8 cellular contexts compared by ENCODE assay signal in genomic region chr6:32129297-32130088, GRCh38. TPM values are rescaled to one million over a fixed set of nuclear protein-coding genes. Genes with fewer than 3 reads are reported as not detected.
DNase-seq lines count a peak whose midpoint lies in the region; ATAC-seq, FAIRE-seq and TF ChIP-seq lines count a peak whose summit lies in the region.

No MANE protein-coding gene starts in this region.

- peaks cover 30% of the 10 kb centered on the region for H3K4me1 ChIP-seq in CD8-positive, alpha-beta memory T cell (ENCODE audit: insufficient read depth, low read length)
- H3K4me1 ChIP-seq in K562 (replicated peaks in 1 of 2; ENCODE audit: control insufficient read depth in 2 of 2, insufficient read depth in 2 of 2, low read length in 2 of 2): peaks cover 38 to 39% of the 10 kb centered on the region in 2 experiments
- peaks cover 22 to 32% of the 10 kb centered on the region in 2 donors for H3K4me1 ChIP-seq in left lung
- peaks cover 26% of the 10 kb centered on the region in 2 donors for H3K4me1 ChIP-seq in thyroid gland

- H3K27ac Mint-ChIP-seq in CD8-positive, alpha-beta memory T cell: peak overlapping the region; percentile 85 to 97 (median 95)

- H3K27ac ChIP-seq in CD8-positive, alpha-beta memory T cell (ENCODE audit: low read depth, low read length): peak overlapping the region; percentile 84
- peak overlapping the region; percentile 83 for H3K27ac ChIP-seq in K562 (ENCODE audit: extremely low read depth, low read depth, low read length)
- H3K27ac ChIP-seq in left lung: peak overlapping the region; percentile 78 to 82
- H3K27ac ChIP-seq in thyroid gland: peak overlapping the region; percentile 87 to 93 (median 89)

- H3K36me3 ChIP-seq in CD8-positive, alpha-beta memory T cell (ENCODE audit: insufficient read depth, low read length): peaks cover 17% of the 10 kb centered on the region
- H3K36me3 ChIP-seq in K562 (ENCODE audit: control insufficient read depth, insufficient read depth, low read length) (peaks cover 24% of the 10 kb centered on the region; the same call in 2 of the 3 replicates), left lung (peaks cover 0 to 21% of the 10 kb centered on the region in 2 donors), thyroid gland (peaks cover 5 to 18% of the 10 kb centered on the region in 2 donors)

- H3K4me2 ChIP-seq in K562 (ENCODE audit: insufficient read depth, low read length): peak overlapping the region; percentile 90

- peak overlapping the region; percentile 74 for H2AFZ ChIP-seq in K562 (ENCODE audit: low read depth, low read length)

- ATAC-seq in HG03521 (IDR thresholded peaks at IDR 0.05; ENCODE audit: unreplicated experiment): peak; percentile 3
- ATAC-seq in K562: peak; percentile 35
- peak; percentile 55 for ATAC-seq in left lung
- no peak for ATAC-seq in GM21526 (IDR thresholded peaks at IDR 0.05; ENCODE audit: low FRiP score, unreplicated experiment)

- no peak for DNase-seq in CD8-positive, alpha-beta memory T cell
- DNase-seq in K562 (ENCODE audit: extremely low read depth in 1 of 4, low spot score in 3 of 4) (peak in 3 of 4 experiments; percentile 37 to 73 (median 48)), left lung (no peak), thyroid gland (peak; percentile 71 to 80), ACHN (no peak)
- no peak for DNase-seq in activated CD4-positive, alpha-beta T cell treated with anti-CD3 and anti-CD28 coated beads for 4 hours

- H3K27me3 ChIP-seq in CD8-positive, alpha-beta memory T cell (ENCODE audit: insufficient read depth, low read length, poor library complexity, severe bottlenecking): no peaks in the 10 kb centered on the region
- H3K27me3 ChIP-seq in K562 (ENCODE audit: control insufficient read depth in 2 of 2, insufficient read depth in 2 of 2, low read length in 2 of 2) (no peaks in the 10 kb centered on the region), left lung (peaks cover 0 to 4% of the 10 kb centered on the region in 2 donors), thyroid gland (no peaks in the 10 kb centered on the region)

- peaks cover 3 to 33% (median 3%) of the 10 kb centered on the region in 3 donors for H3K36me3 Mint-ChIP-seq in CD8-positive, alpha-beta memory T cell

- FAIRE-seq in K562 (lab: Jason Lieb, UNC): no peak

- H3K9me1 ChIP-seq in K562 (ENCODE audit: control insufficient read depth, insufficient read depth, low read length): no peaks in the 10 kb centered on the region

- H3K27me3 Mint-ChIP-seq in CD8-positive, alpha-beta memory T cell: peaks cover 6 to 7% of the 10 kb centered on the region in 2 donors

- H3K9ac ChIP-seq in K562 (ENCODE audit: insufficient read depth in 1 of 2, low read depth in 2 of 2, low read length in 2 of 2): peak overlapping the region; percentile 69 to 90

- peak in 1 of 2 experiments; percentile 26; a peak in 3 of 4 replicates for TF ChIP-seq RAD21 in K562 (CRISPR knock-in tag; conservative IDR thresholded peaks at IDR 0.05 in 1 of 2, IDR thresholded peaks at IDR 0.05 in 1 of 2)

- TSS peak; percentile 58 for BruUV-seq in K562 (replicated peaks; lab: Mats Ljungman, UMichigan)

- 2% methylated on average over 22 of the region's 22 CpGs for WGBS in K562 (ENCODE audit: insufficient coverage, low coverage, missing lambda C conversion rate)
- 18 to 19% methylated on average over 20 to 22 of the region's 22 CpGs for WGBS in thyroid gland, 2 donors

- no peak for TF ChIP-seq EP300 in K562 (IDR thresholded peaks at IDR 0.05; ENCODE audit: low read length)

- H3K4me3 Mint-ChIP-seq in CD8-positive, alpha-beta memory T cell: peak overlapping the region; percentile 86 to 97 (median 93)

- H3K9me3 ChIP-seq in CD8-positive, alpha-beta memory T cell (ENCODE audit: low read length): no peaks in the 10 kb centered on the region
- H3K9me3 ChIP-seq in K562 (replicated peaks; ENCODE audit: control insufficient read depth, insufficient read depth, low read depth, low read length): no peaks in the 10 kb centered on the region
- no peaks in the 10 kb centered on the region for H3K9me3 ChIP-seq in left lung
- H3K9me3 ChIP-seq in thyroid gland: no peaks in the 10 kb centered on the region

- peak; percentile 39 to 50 (median 39); a peak in 5 of 6 replicates for TF ChIP-seq CTCF in K562 (IDR thresholded peaks at IDR 0.05 in 2 of 3, conservative IDR thresholded peaks at IDR 0.05 in 1 of 3; ENCODE audit: insufficient read depth in 2 of 3, low read depth in 1 of 3, low read length in 3 of 3)
- TF ChIP-seq CTCF in left lung (IDR thresholded peaks at IDR 0.05): no peak
- no peak for TF ChIP-seq CTCF in thyroid gland (IDR thresholded peaks at IDR 0.05)

- POLR2A ChIA-PET in CD8-positive, alpha-beta memory T cell (lab: Charles Lee): interaction anchor here (0.6 to 3.6 kb wide), 6 partner anchors 15 to 843 kb away, joined by 3 to 34 read pairs (median 3); a partner anchor contains a TSS
- POLR2A ChIA-PET in K562 (lab: Yijun Ruan, JAX): interaction anchor here (0.6 to 3.9 kb wide), 24 partner anchors 8 to 1815 kb away, joined by 3 to 23 read pairs (median 4); partner anchors contain the start of genes AGPAT1, DXO, EGFL8 and HSPA1B

- no peaks in the 10 kb centered on the region for H4K20me1 ChIP-seq in K562 (replicated peaks; ENCODE audit: control insufficient read depth, insufficient read depth, low read length)

- no peaks in the 10 kb centered on the region for H3K9me3 Mint-ChIP-seq in CD8-positive, alpha-beta memory T cell

- no peak for TF ChIP-seq POLR2A in K562 (conservative IDR thresholded peaks at IDR 0.05)
- no peak for TF ChIP-seq POLR2A in thyroid gland (IDR thresholded peaks at IDR 0.05)

- peaks cover 42 to 50% (median 47%) of the 10 kb centered on the region in 3 donors for H3K4me1 Mint-ChIP-seq in CD8-positive, alpha-beta memory T cell

- CTCF ChIA-PET in CD8-positive, alpha-beta memory T cell (lab: Charles Lee): interaction anchor here (0.8 to 3.1 kb wide), 7 partner anchors 9 to 267 kb away, joined by 3 to 18 read pairs (median 3); partner anchors contain the start of genes NEU1 and PRRT1
- CTCF ChIA-PET in K562 (lab: Yijun Ruan, JAX; ENCODE audit: low intra/inter-chr PET ratio): no interaction called here

- intact Hi-C loops in K562 (cut with micrococcal nuclease): loop anchor here (1.0 to 5.0 kb wide), 5 partner anchors 25 to 1073 kb away; partner anchors contain the start of genes AGPAT1, HSD17B8, PPT2 and RXRB
- intact Hi-C loops in left lung (cut with DNase I): no loop called here
- intact Hi-C loops in thyroid gland (cut with DNase I): no loop called here

- in situ Hi-C loops in K562 (cut with MboI) (no loop called here), ACHN (cut with HindIII; ENCODE audit: low pct_ligation_motif_present, low pct_unique_long_range_greater_than_20kb, low sequenced_read_pairs) (no loop called here)

- H3K79me2 ChIP-seq in K562 (ENCODE audit: control insufficient read depth, insufficient read depth, low read length): peaks cover 39% of the 10 kb centered on the region

- H3K4me3 ChIP-seq in CD8-positive, alpha-beta memory T cell (ENCODE audit: low read length): peak overlapping the region; percentile 97
- H3K4me3 ChIP-seq in K562: peak overlapping the region; percentile 91
- H3K4me3 ChIP-seq in left lung: peak overlapping the region; percentile 37 to 91
- H3K4me3 ChIP-seq in thyroid gland (replicated peaks in 1 of 3): peak overlapping the region; percentile 20 to 62 (median 52)

RNA-seq across cellular contexts. Expression of gene FKBPL, which starts 0.6 kb away (rescaled TPM):
- 1 to 10 TPM; 6.8 to 8.1 TPM for total RNA-seq in CD8-positive, alpha-beta memory T cell
- 2.3 TPM for polyA plus RNA-seq in CD8-positive, alpha-beta memory T cell
- 7.3 and 12.0 TPM in 2 replicates for total RNA-seq in K562 (2011; cell fraction: chromatin; rRNA removed; ENCODE audit: low replicate concordance)
- 8.4 and 12.0 TPM in 2 replicates for total RNA-seq in K562 (2011; cell fraction: nucleolus; rRNA removed)
- 7.9 and 8.3 TPM in 2 replicates for total RNA-seq in K562 (2011; cell fraction: nucleoplasm; rRNA removed)
- total RNA-seq in K562 (2014; rRNA removed): 18.8 and 24.3 TPM in 2 replicates
- 18.7 and 23.5 TPM in 2 replicates for total RNA-seq in K562 (2014; rRNA removed; fragmentation: Illumina TruSeq; extraction: Trizol)
- total RNA-seq in K562 (2015; rRNA removed; fragmentation: Illumina TruSeq; extraction: Trizol): 23.9 and 26.7 TPM in 2 replicates
- 21.0 and 22.9 TPM in 2 replicates for total RNA-seq in K562 (2021)
- polyA plus RNA-seq in K562 (2011; rRNA removed): 9.0 and 11.5 TPM in 2 replicates
- polyA plus RNA-seq in K562 (2011; cell fraction: cytosol; rRNA removed): 7.7 and 12.2 TPM in 2 replicates
- polyA plus RNA-seq in K562 (2011; cell fraction: nucleus; rRNA removed): 6.2 and 7.7 TPM in 2 replicates
- 14.2 and 18.6 TPM in 2 replicates for polyA plus RNA-seq in K562 (2012)
- polyA plus RNA-seq in K562 (2014; fragmentation: Illumina TruSeq; extraction: Trizol): 22.2 and 23.3 TPM in 2 replicates
- polyA plus RNA-seq in K562 (2014; fragmentation: Nextera tagmentation; extraction: Ambion mirVana): 10 to 100 TPM; 18.3 to 31.4 TPM
- 20.1 and 20.6 TPM in 2 replicates for polyA plus RNA-seq in K562 (2014; rRNA removed)
- polyA minus RNA-seq in K562 (2011; rRNA and poly(A)+ RNA removed): 6.1 and 7.3 TPM in 2 replicates
- 4.6 and 7.4 TPM in 2 replicates for polyA minus RNA-seq in K562 (2011; cell fraction: cytosol; rRNA and poly(A)+ RNA removed)
- polyA minus RNA-seq in K562 (2011; cell fraction: nucleus; rRNA and poly(A)+ RNA removed): 3.9 and 7.9 TPM in 2 replicates
- 1 to 10 TPM; 3.6 to 5.3 TPM for total RNA-seq in left lung
- 10 to 100 TPM in 1 of 4 donors, 1 to 10 TPM in 3; 3.6 to 11.8 (median 6.8) TPM for total RNA-seq in thyroid gland

RNA-seq across cellular contexts. Expression of gene ATF6B, which starts 1.4 kb away (rescaled TPM):
- 10 to 100 TPM; 72.5 to 74.4 TPM for total RNA-seq in CD8-positive, alpha-beta memory T cell
- polyA plus RNA-seq in CD8-positive, alpha-beta memory T cell: 20.7 TPM
- 189 and 474 TPM in 2 replicates for total RNA-seq in K562 (2011; cell fraction: chromatin; rRNA removed; ENCODE audit: low replicate concordance)
- 248 and 265 TPM in 2 replicates for total RNA-seq in K562 (2011; cell fraction: nucleolus; rRNA removed)
- 205 and 216 TPM in 2 replicates for total RNA-seq in K562 (2011; cell fraction: nucleoplasm; rRNA removed)
- total RNA-seq in K562 (2014; rRNA removed) (22.7 and 25.4 TPM in 2 replicates), K562 (2014; rRNA removed; fragmentation: Illumina TruSeq; extraction: Trizol) (15.6 and 21.5 TPM in 2 replicates), K562 (2015; rRNA removed; fragmentation: Illumina TruSeq; extraction: Trizol) (30.5 and 31.7 TPM in 2 replicates), K562 (2021) (83.6 and 89.7 TPM in 2 replicates), left lung (10 to 100 TPM; 70.7 to 72.1 TPM), thyroid gland (10 to 100 TPM; 41.5 to 63.5 (median 57.3) TPM)
- polyA plus RNA-seq in K562 (2011; rRNA removed) (46.6 and 83.9 TPM in 2 replicates), K562 (2014; fragmentation: Illumina TruSeq; extraction: Trizol) (128 and 131 TPM in 2 replicates), K562 (2014; fragmentation: Nextera tagmentation; extraction: Ambion mirVana) (10 to 100 TPM; 20.7 to 26.1 TPM), K562 (2014; rRNA removed) (88.0 and 103 TPM in 2 replicates)
- 74.9 and 91.7 TPM in 2 replicates for polyA plus RNA-seq in K562 (2011; cell fraction: cytosol; rRNA removed)
- 198 and 250 TPM in 2 replicates for polyA plus RNA-seq in K562 (2011; cell fraction: nucleus; rRNA removed)
- polyA plus RNA-seq in K562 (2012): 138 and 229 TPM in 2 replicates
- polyA minus RNA-seq in K562 (2011; rRNA and poly(A)+ RNA removed): 22.1 and 23.6 TPM in 2 replicates
- polyA minus RNA-seq in K562 (2011; cell fraction: cytosol; rRNA and poly(A)+ RNA removed): 34.3 and 45.6 TPM in 2 replicates
- 42.9 and 68.4 TPM in 2 replicates for polyA minus RNA-seq in K562 (2011; cell fraction: nucleus; rRNA and poly(A)+ RNA removed)

RNA-seq across cellular contexts. Expression of gene TNXB, which starts 20.4 kb away (rescaled TPM):
- 1 to 10 TPM; 2.5 to 4.9 TPM for total RNA-seq in CD8-positive, alpha-beta memory T cell
- polyA plus RNA-seq in CD8-positive, alpha-beta memory T cell: not detected
- 19.6 and 47.4 TPM in 2 replicates for total RNA-seq in K562 (2011; cell fraction: chromatin; rRNA removed; ENCODE audit: low replicate concordance)
- total RNA-seq in K562 (2011; cell fraction: nucleolus; rRNA removed): 28.9 and 33.2 TPM in 2 replicates
- 21.4 and 27.9 TPM in 2 replicates for total RNA-seq in K562 (2011; cell fraction: nucleoplasm; rRNA removed)
- 28.1 and 35.0 TPM in 2 replicates for total RNA-seq in K562 (2014; rRNA removed)
- total RNA-seq in K562 (2014; rRNA removed; fragmentation: Illumina TruSeq; extraction: Trizol): 4.2 and 6.1 TPM in 2 replicates
- 25.0 and 26.2 TPM in 2 replicates for total RNA-seq in K562 (2015; rRNA removed; fragmentation: Illumina TruSeq; extraction: Trizol)
- 24.2 and 25.8 TPM in 2 replicates for total RNA-seq in K562 (2021)
- 11.3 and 13.3 TPM in 2 replicates for polyA plus RNA-seq in K562 (2011; rRNA removed)
- 20.6 and 53.8 TPM in 2 replicates for polyA plus RNA-seq in K562 (2011; cell fraction: cytosol; rRNA removed)
- polyA plus RNA-seq in K562 (2011; cell fraction: nucleus; rRNA removed): 25.4 and 47.3 TPM in 2 replicates
- polyA plus RNA-seq in K562 (2012): 25.6 and 28.6 TPM in 2 replicates
- polyA plus RNA-seq in K562 (2014; fragmentation: Illumina TruSeq; extraction: Trizol): 12.4 and 24.8 TPM in 2 replicates
- polyA plus RNA-seq in K562 (2014; fragmentation: Nextera tagmentation; extraction: Ambion mirVana): under 1 TPM; 0.14 to 0.43 TPM
- 24.5 and 27.0 TPM in 2 replicates for polyA plus RNA-seq in K562 (2014; rRNA removed)
- 3.1 and 6.0 TPM in 2 replicates for polyA minus RNA-seq in K562 (2011; rRNA and poly(A)+ RNA removed)
- polyA minus RNA-seq in K562 (2011; cell fraction: cytosol; rRNA and poly(A)+ RNA removed): 15.5 and 15.6 TPM in 2 replicates
- polyA minus RNA-seq in K562 (2011; cell fraction: nucleus; rRNA and poly(A)+ RNA removed): 16.2 and 17.0 TPM in 2 replicates
- 10 to 100 TPM; 44.8 to 78.4 TPM for total RNA-seq in left lung
- total RNA-seq in thyroid gland: 100 to 1,000 TPM in 2 of 4 donors, 10 to 100 TPM in 2; 42.2 to 112 (median 80.9) TPM

RNA-seq across cellular contexts. Expression of gene PRRT1, which starts 22.2 kb away (rescaled TPM):
- under 1 TPM; 0.35 to 0.55 TPM for total RNA-seq in CD8-positive, alpha-beta memory T cell
- 0.72 TPM for polyA plus RNA-seq in CD8-positive, alpha-beta memory T cell
- total RNA-seq in K562 (2011; cell fraction: chromatin; rRNA removed; ENCODE audit: low replicate concordance): 2.0 and 3.2 TPM in 2 replicates
- 0.92 and 1.5 TPM in 2 replicates for total RNA-seq in K562 (2011; cell fraction: nucleolus; rRNA removed)
- total RNA-seq in K562 (2011; cell fraction: nucleoplasm; rRNA removed): 3.2 and 6.0 TPM in 2 replicates
- total RNA-seq in K562 (2014; rRNA removed) (0.14 and 0.57 TPM in 2 replicates), K562 (2014; rRNA removed; fragmentation: Illumina TruSeq; extraction: Trizol) (0.16 and 0.29 TPM in 2 replicates), K562 (2015; rRNA removed; fragmentation: Illumina TruSeq; extraction: Trizol) (0.40 and 0.53 TPM in 2 replicates), K562 (2021) (1.9 and 3.0 TPM in 2 replicates), left lung (1 to 10 TPM; 1.0 to 1.6 TPM), thyroid gland (under 1 TPM in 3 of 4 donors, not detected in 1; 0.49 to 0.81 (median 0.67) TPM)
- polyA plus RNA-seq in K562 (2011; rRNA removed) (0.50 and 1.1 TPM in 2 replicates), K562 (2014; fragmentation: Illumina TruSeq; extraction: Trizol) (3.3 and 3.5 TPM in 2 replicates), K562 (2014; fragmentation: Nextera tagmentation; extraction: Ambion mirVana) (under 1 TPM; 0.31 to 0.41 TPM), K562 (2014; rRNA removed) (2.1 and 2.8 TPM in 2 replicates)
- 1.3 and 2.0 TPM in 2 replicates for polyA plus RNA-seq in K562 (2011; cell fraction: cytosol; rRNA removed)
- polyA plus RNA-seq in K562 (2011; cell fraction: nucleus; rRNA removed): 6.7 and 12.8 TPM in 2 replicates
- 3.9 and 9.0 TPM in 2 replicates for polyA plus RNA-seq in K562 (2012)
- polyA minus RNA-seq in K562 (2011; rRNA and poly(A)+ RNA removed): 0.07 and 0.27 TPM in 2 replicates
- 0.48 TPM in 1 of 2 replicates, not detected in the other for polyA minus RNA-seq in K562 (2011; cell fraction: cytosol; rRNA and poly(A)+ RNA removed)
- 0.44 and 0.54 TPM in 2 replicates for polyA minus RNA-seq in K562 (2011; cell fraction: nucleus; rRNA and poly(A)+ RNA removed)

RNA-seq across cellular contexts. Expression of gene PPT2, which starts 24.4 kb away (rescaled TPM):
- total RNA-seq in CD8-positive, alpha-beta memory T cell: 10 to 100 TPM; 18.8 to 19.0 TPM
- polyA plus RNA-seq in CD8-positive, alpha-beta memory T cell: 10.0 TPM
- 123 and 281 TPM in 2 replicates for total RNA-seq in K562 (2011; cell fraction: chromatin; rRNA removed; ENCODE audit: low replicate concordance)
- 210 and 218 TPM in 2 replicates for total RNA-seq in K562 (2011; cell fraction: nucleolus; rRNA removed)
- 184 and 227 TPM in 2 replicates for total RNA-seq in K562 (2011; cell fraction: nucleoplasm; rRNA removed)
- total RNA-seq in K562 (2014; rRNA removed): 69.9 and 296 TPM in 2 replicates
- total RNA-seq in K562 (2014; rRNA removed; fragmentation: Illumina TruSeq; extraction: Trizol): 42.5 and 43.7 TPM in 2 replicates
- total RNA-seq in K562 (2015; rRNA removed; fragmentation: Illumina TruSeq; extraction: Trizol): 44.1 and 45.6 TPM in 2 replicates
- 83.2 and 83.4 TPM in 2 replicates for total RNA-seq in K562 (2021)
- 75.8 and 76.6 TPM in 2 replicates for polyA plus RNA-seq in K562 (2011; rRNA removed)
- polyA plus RNA-seq in K562 (2011; cell fraction: cytosol; rRNA removed): 86.3 and 114 TPM in 2 replicates
- 311 and 473 TPM in 2 replicates for polyA plus RNA-seq in K562 (2011; cell fraction: nucleus; rRNA removed)
- polyA plus RNA-seq in K562 (2012): 53.9 and 83.7 TPM in 2 replicates
- 92.6 and 98.8 TPM in 2 replicates for polyA plus RNA-seq in K562 (2014; fragmentation: Illumina TruSeq; extraction: Trizol)
- polyA plus RNA-seq in K562 (2014; fragmentation: Nextera tagmentation; extraction: Ambion mirVana): 10 to 100 TPM; 27.4 to 41.6 TPM
- 86.4 and 95.1 TPM in 2 replicates for polyA plus RNA-seq in K562 (2014; rRNA removed)
- polyA minus RNA-seq in K562 (2011; rRNA and poly(A)+ RNA removed): 25.0 and 32.8 TPM in 2 replicates
- 31.8 and 46.0 TPM in 2 replicates for polyA minus RNA-seq in K562 (2011; cell fraction: cytosol; rRNA and poly(A)+ RNA removed)
- polyA minus RNA-seq in K562 (2011; cell fraction: nucleus; rRNA and poly(A)+ RNA removed): 44.2 and 45.1 TPM in 2 replicates
- total RNA-seq in left lung: 10 to 100 TPM in 1 of 2 donors, 1 to 10 TPM in 1; 8.9 to 17.9 TPM
- 10 to 100 TPM; 13.0 to 26.1 (median 24.1) TPM for total RNA-seq in thyroid gland

Comparison
In these comparisons a context has a peak if more than half of its experiments do, and no peak if none do; other contexts are left out.
1. DNase-seq: peak in K562 (3 of 4) and thyroid gland (2 of 2); none in CD8-positive, alpha-beta memory T cell (0 of 5), left lung (0 of 2), ACHN (single experiment) and activated CD4-positive, alpha-beta T cell treated with anti-CD3 and anti-CD28 coated beads for 4 hours (0 of 2).
2. CTCF ChIP-seq: peak in K562 (3 of 3); none in left lung (0 of 2) and thyroid gland (0 of 6).
3. Peak in every context shown above with its lines, with median percentiles within 50 percentile points of each other: H3K27ac ChIP-seq and H3K4me3 ChIP-seq.